16 cellular contexts compared by ENCODE assay signal in the genomic region with DNA sequence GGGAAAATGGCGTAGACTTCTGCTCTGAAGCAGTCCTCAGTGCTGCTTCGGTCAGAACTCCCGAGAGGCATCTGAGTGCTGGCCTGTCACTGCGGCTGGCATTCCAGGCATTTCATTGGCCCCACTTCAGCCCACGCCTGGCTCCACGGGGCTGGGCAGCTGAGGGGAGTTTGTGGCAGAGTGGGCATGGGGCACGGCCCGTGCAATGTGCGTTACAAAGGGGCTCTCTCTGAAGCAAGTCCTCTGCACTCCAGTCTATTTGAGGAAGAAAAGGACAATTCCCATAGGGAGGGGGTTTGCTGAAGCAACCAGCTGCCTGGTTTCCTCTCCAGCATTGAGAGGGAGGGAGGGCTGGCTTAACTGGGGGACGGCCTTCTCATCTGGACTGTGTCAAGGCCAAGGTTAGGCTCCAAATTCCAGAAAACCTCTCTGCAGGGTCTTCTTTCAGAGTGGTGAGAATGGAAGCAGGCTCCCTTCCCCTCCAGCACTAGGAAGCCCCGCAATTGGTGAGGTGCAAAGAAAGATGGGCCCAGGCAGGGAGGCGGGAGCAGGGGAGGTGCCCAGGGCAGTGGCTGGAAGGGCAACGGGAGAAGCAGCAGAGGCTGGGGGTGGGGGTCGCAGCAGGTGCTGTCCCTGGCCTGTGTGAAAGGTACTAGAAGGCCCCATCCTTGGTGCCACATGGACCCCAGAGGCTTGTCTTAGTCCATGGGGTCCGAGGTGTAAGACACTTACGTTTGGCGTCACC. TPM values are rescaled to one million over a fixed set of nuclear protein-coding genes. Genes with fewer than 3 reads are reported as not detected.
A peak's percentile ranks its signal among the peaks of the same experiment; 100 is the strongest.
DNase-seq lines count a peak whose midpoint lies in the region; ATAC-seq, FAIRE-seq and TF ChIP-seq lines count a peak whose summit lies in the region.
"Had no signal": no experiment of that assay in that cellular context is flagged by ENCODE, and none has a peak within 500 bp of the region (broad histone marks: within the 10 kb centered on the region; RNA-seq: fewer than 3 reads in every experiment).

No MANE protein-coding gene starts in this region.

- no peaks in the 10 kb centered on the region for H3K9me2 ChIP-seq in OCI-LY7 (ENCODE audit: insufficient read depth, low read length)
- H3K9me2 ChIP-seq: SK-N-SH had no signal

- H3K27me3 ChIP-seq in ACC112 (ENCODE audit: insufficient read depth, low read length) (no peaks in the 10 kb centered on the region), astrocyte (ENCODE audit: insufficient read depth, low read length) (no peaks in the 10 kb centered on the region), right cardiac atrium (ENCODE audit: control insufficient read depth, insufficient read depth) (no peaks in the 10 kb centered on the region), Peyer's patch (no peaks in the 10 kb centered on the region)

- H3K9me3 ChIP-seq in astrocyte (ENCODE audit: insufficient read depth, low read depth, low read length): no peaks in the 10 kb centered on the region
- H3K9me3 ChIP-seq in right cardiac atrium (ENCODE audit: control insufficient read depth, low read length): no peaks in the 10 kb centered on the region
- no peaks in the 10 kb centered on the region for H3K9me3 ChIP-seq in Peyer's patch
- H3K9me3 ChIP-seq in OCI-LY7 (ENCODE audit: low read length): no peaks in the 10 kb centered on the region
- H3K9me3 ChIP-seq: Caco-2, SK-N-SH had no signal

- FAIRE-seq in astrocyte (lab: Jason Lieb, UNC): no peak

- no peaks in the 10 kb centered on the region for H3K9me3 Mint-ChIP-seq in astrocyte (ENCODE audit: unreplicated experiment)
- H3K9me3 Mint-ChIP-seq: H9 had no signal

- no peak for TF ChIP-seq POLR2A in Peyer's patch (IDR thresholded peaks at IDR 0.05)

- intact Hi-C loops in right cardiac atrium (cut with DNase I) (loop anchor here (5.0 to 10.0 kb wide), 2 partner anchors 45 to 47 kb away; no protein-coding TSS in a partner anchor), OCI-LY7 (cut with micrococcal nuclease; ENCODE audit: unreplicated experiment) (no loop called here)

- H3K27ac ChIP-seq in ACC112 (ENCODE audit: low read depth, low read length): peak overlapping the region; percentile 43; the same call in 1 of the 2 replicates
- H3K27ac ChIP-seq in astrocyte (ENCODE audit: low read depth, low read length): no peak overlapping the region
- H3K27ac ChIP-seq in right cardiac atrium (ENCODE audit: low read length): peak overlapping the region; percentile 37
- H3K27ac ChIP-seq in Peyer's patch: peak overlapping the region in 2 of 4 donors; percentile 26 to 55
- no peak overlapping the region for H3K27ac ChIP-seq in OCI-LY7 (ENCODE audit: low read depth, low read length, poor library complexity, severe bottlenecking)
- H3K27ac ChIP-seq: epithelial cell of prostate had no signal

- H3K79me2 ChIP-seq in ACC112 (ENCODE audit: control insufficient read depth, insufficient read depth, low read length, unreplicated experiment): no peaks in the 10 kb centered on the region
- peaks cover 58% of the 10 kb centered on the region for H3K79me2 ChIP-seq in astrocyte (ENCODE audit: insufficient read depth, low read length)
- no peaks in the 10 kb centered on the region for H3K79me2 ChIP-seq in OCI-LY7 (ENCODE audit: insufficient read depth, low read depth, low read length)

- H2AFZ ChIP-seq in ACC112 (ENCODE audit: low read length, unreplicated experiment) (no peak overlapping the region), astrocyte (ENCODE audit: low read depth, low read length) (no peak overlapping the region), OCI-LY7 (ENCODE audit: low read length) (no peak overlapping the region)

- H3K4me3 Mint-ChIP-seq in astrocyte (ENCODE audit: unreplicated experiment): peak overlapping the region; percentile 27
- H3K4me3 Mint-ChIP-seq: H9 had no signal

- WGBS in right cardiac atrium: 48% methylated on average over 17 of the region's 17 CpGs

- peaks cover 45% of the 10 kb centered on the region for H3K36me3 Mint-ChIP-seq in astrocyte (ENCODE audit: low read depth, unreplicated experiment)

- H4K20me1 ChIP-seq in astrocyte (ENCODE audit: insufficient read depth, low read length): peaks cover 96% of the 10 kb centered on the region
- H4K20me1 ChIP-seq in OCI-LY7 (ENCODE audit: insufficient read depth, low read length): no peaks in the 10 kb centered on the region

- H3K4me3 ChIP-seq in ACC112 (ENCODE audit: low read depth, low read length) (no peak overlapping the region), astrocyte (ENCODE audit: insufficient read depth, low read depth, low read length) (no peak overlapping the region), right cardiac atrium (ENCODE audit: low read length) (no peak overlapping the region), Peyer's patch (no peak overlapping the region), OCI-LY7 (ENCODE audit: low read depth, low read length, poor library complexity, severe bottlenecking) (no peak overlapping the region)

- POLR2A ChIA-PET in OCI-LY7 (lab: Charles Lee): interaction anchor here (0.6 to 1.0 kb wide), 2 partner anchors 9 to 443 kb away, joined by 3 read pairs; no protein-coding TSS in a partner anchor

- peaks cover 29% of the 10 kb centered on the region for H3K4me1 Mint-ChIP-seq in astrocyte (ENCODE audit: low read depth, unreplicated experiment)

- no TSS peak for BruUV-seq in OCI-LY7 (replicated peaks; lab: Mats Ljungman, UMichigan)

- TF ChIP-seq CTCF in astrocyte (IDR thresholded peaks at IDR 0.05; ENCODE audit: insufficient read depth, low read depth, low read length): no peak
- no peak for TF ChIP-seq CTCF in Peyer's patch (IDR thresholded peaks at IDR 0.05)
- TF ChIP-seq CTCF in OCI-LY7 (conservative IDR thresholded peaks at IDR 0.05; ENCODE audit: low read length): no peak

- CTCF ChIA-PET in OCI-LY7 (lab: Charles Lee; ENCODE audit: unreplicated experiment): no interaction called here

- H3K4me2 ChIP-seq in astrocyte (ENCODE audit: low read length) (no peak overlapping the region), OCI-LY7 (ENCODE audit: low read length) (no peak overlapping the region)
- H3K4me2 ChIP-seq: SK-N-SH had no signal

- H3K9ac ChIP-seq in astrocyte (ENCODE audit: low read length): no peak overlapping the region
- H3K9ac ChIP-seq: SK-N-SH had no signal

- no peak overlapping the region for H3K27ac Mint-ChIP-seq in astrocyte (ENCODE audit: unreplicated experiment)

- H3K36me3 ChIP-seq in ACC112 (ENCODE audit: insufficient read depth, low read length) (peaks cover 4% of the 10 kb centered on the region; the same call in 1 of the 2 replicates), astrocyte (ENCODE audit: insufficient read depth, low read length) (peaks cover 33% of the 10 kb centered on the region), Peyer's patch (no peaks in the 10 kb centered on the region), OCI-LY7 (ENCODE audit: insufficient read depth, low read length) (no peaks in the 10 kb centered on the region)

- DNase-seq in astrocyte (ENCODE audit: low read depth) (no peak), right cardiac atrium (peak; percentile 43 to 80 (median 77)), retina (peak; percentile 55), H4 (ENCODE audit: low spot score) (no peak), Peyer's patch (no peak), OCI-LY7 (ENCODE audit: low spot score) (no peak)
- DNase-seq: Caco-2; H9; kidney glomerular epithelial cell; NCI-H526; PC-3; SK-N-SH; stimulated activated CD4-positive, alpha-beta T cell treated with anti-CD3 and anti-CD28 coated beads, Interleukin-2, amount 100 ng/mL, for 24 hours had no signal

- H3K27me3 Mint-ChIP-seq in astrocyte (ENCODE audit: low read depth, unreplicated experiment): no peaks in the 10 kb centered on the region

- ATAC-seq in right cardiac atrium (peak; percentile 56 to 63), HG02642 (IDR thresholded peaks at IDR 0.05; ENCODE audit: poor library complexity, unreplicated experiment) (no peak)
- ATAC-seq: PC-3 had no signal

- H3K4me1 ChIP-seq in ACC112 (ENCODE audit: control insufficient read depth, insufficient read depth, low read length, unreplicated experiment) (peaks cover 10% of the 10 kb centered on the region), astrocyte (ENCODE audit: insufficient read depth, low read length) (peaks cover 29% of the 10 kb centered on the region), right cardiac atrium (ENCODE audit: control insufficient read depth, insufficient read depth, low read length) (peaks cover 2% of the 10 kb centered on the region), Peyer's patch (no peaks in the 10 kb centered on the region), OCI-LY7 (ENCODE audit: insufficient read depth, low read length, poor library complexity, severe bottlenecking) (no peaks in the 10 kb centered on the region)
- H3K4me1 ChIP-seq: Caco-2 had no signal

RNA-seq across cellular contexts. Expression of gene GPR157, which starts 21.1 kb away (rescaled TPM):
- total RNA-seq in astrocyte (5.4 and 8.2 TPM in 2 replicates), right cardiac atrium (10 to 100 TPM; 23.3 to 28.7 (median 25.9) TPM), Peyer's patch (100 to 1,000 TPM in 1 of 4 donors, 10 to 100 TPM in 2, 1 to 10 TPM in 1; 3.3 to 208 (median 10.4) TPM), OCI-LY7 (2022) (4.1 and 5.4 TPM in 2 replicates)
- 7.3 TPM for polyA plus RNA-seq in right cardiac atrium
- total RNA-seq in H4 (2014; rRNA removed; shearing (Covaris generic)): 1.9 TPM in 2 replicates
- total RNA-seq in OCI-LY7 (2014; rRNA removed; shearing (Covaris generic)): 1.1 and 1.4 TPM in 2 replicates

Comparison
In these comparisons a context has a peak if more than half of its experiments do, and no peak if none do; other contexts are left out.
1. H3K27ac ChIP-seq: peak in ACC112 (single experiment) and right cardiac atrium (single experiment); none in astrocyte (single experiment) and OCI-LY7 (single experiment).
2. DNase-seq: peak in right cardiac atrium (3 of 3) and retina (single experiment); none in astrocyte (single experiment), H4 (single experiment), Peyer's patch (0 of 3) and OCI-LY7 (single experiment).